Comparison of ENCODE assay signal across 19 cellular contexts in genomic region chr16:84361546-84361945, GRCh38. TPM values are rescaled to one million over a fixed set of nuclear protein-coding genes. Genes with fewer than 3 reads are reported as not detected.
DNase-seq lines count a peak whose midpoint lies in the region; TF ChIP-seq lines count a peak whose summit lies in the region.
"Had no signal": no experiment of that assay in that cellular context is flagged by ENCODE, and none has a peak within 500 bp of the region (broad histone marks: within the 10 kb centered on the region; RNA-seq: fewer than 3 reads in every experiment).

No MANE protein-coding gene starts in this region.

- H3K4me1 ChIP-seq in GM23248 (ENCODE audit: insufficient read depth) (no peaks in the 10 kb centered on the region), breast epithelium (no peaks in the 10 kb centered on the region), adrenal gland (replicated peaks in 1 of 2) (no peaks in the 10 kb centered on the region)

- H3K9me3 ChIP-seq in GM23248 (ENCODE audit: low read depth) (no peaks in the 10 kb centered on the region), breast epithelium (no peaks in the 10 kb centered on the region), adrenal gland (replicated peaks in 1 of 3) (no peaks in the 10 kb centered on the region)

- no peak overlapping the region for H3K4me2 ChIP-seq in GM23248 (ENCODE audit: unreplicated experiment)

- intact Hi-C loops in breast epithelium (cut with DNase I; ENCODE audit: low total_unique reads): no loop called here
- intact Hi-C loops in adrenal gland (cut with DNase I): no loop called here

- DNase-seq in GM23248 (peak; percentile 10), kidney glomerular epithelial cell (lab: John Stamatoyannopoulos, UW) (peak; percentile 40), substantia nigra (lab: John Stamatoyannopoulos, UW) (peak in 1 of 49 donors; percentile 11), NCI-H146 (lab: John Stamatoyannopoulos, UW) (no peak), breast epithelium (ENCODE audit: low spot score in 2 of 2) (no peak), adrenal gland (no peak)
- DNase-seq: CD8-positive, alpha-beta T cell; EL; GF-D8; Karpas-422; MV-4-11; NCI-H1105 treated with DMSO at 0.1 percent for 48 hours; NCI-H1694; NCI-H2081; NCI-H2171; NCI-H526; OCI-M1; RPMI8226 had no signal

- no peak overlapping the region for H3K4me3 ChIP-seq in GM23248
- H3K4me3 ChIP-seq in breast epithelium: no peak overlapping the region
- H3K4me3 ChIP-seq in adrenal gland: no peak overlapping the region

- H4K20me1 ChIP-seq in GM23248 (ENCODE audit: insufficient read depth): no peaks in the 10 kb centered on the region; the same call in 1 of the 2 replicates

- H3K27me3 ChIP-seq in GM23248 (replicated peaks; ENCODE audit: insufficient read depth): peaks cover 8% of the 10 kb centered on the region
- H3K27me3 ChIP-seq in breast epithelium: no peaks in the 10 kb centered on the region
- no peaks in the 10 kb centered on the region for H3K27me3 ChIP-seq in adrenal gland

- no peaks in the 10 kb centered on the region for H3F3A ChIP-seq in GM23248 (ENCODE audit: insufficient read depth)

- WGBS in GM23248 (ENCODE audit: low coverage in 1 of 2, low lambda C conversion rate in 2 of 2, missing lambda C conversion rate in 2 of 2), 2 experiments: 62 to 70% methylated on average over 5 of the region's 5 CpGs
- 83 to 90% (median 88%) methylated on average over 5 of the region's 5 CpGs for WGBS in adrenal gland, 4 donors

- TF ChIP-seq POLR2A in breast epithelium (IDR thresholded peaks at IDR 0.05): no peak
- no peak for TF ChIP-seq POLR2A in adrenal gland (IDR thresholded peaks at IDR 0.05)

- H3K79me2 ChIP-seq in GM23248 (ENCODE audit: insufficient read depth): no peaks in the 10 kb centered on the region

- TF ChIP-seq CTCF in VCaP (conservative IDR thresholded peaks at IDR 0.05) (no peak), breast epithelium (IDR thresholded peaks at IDR 0.05) (no peak), adrenal gland (IDR thresholded peaks at IDR 0.05) (no peak)

- no peak overlapping the region for H3K9ac ChIP-seq in GM23248

- no peaks in the 10 kb centered on the region for H3K9me2 ChIP-seq in GM23248 (ENCODE audit: insufficient read depth)

- in situ Hi-C loops in GM23248 (cut with MboI): no loop called here

- H3K36me3 ChIP-seq in GM23248 (ENCODE audit: low read depth) (no peaks in the 10 kb centered on the region), breast epithelium (no peaks in the 10 kb centered on the region), adrenal gland (replicated peaks in 1 of 2) (no peaks in the 10 kb centered on the region)

- H3K27ac ChIP-seq in GM23248: no peak overlapping the region
- peak overlapping the region; percentile 69 for H3K27ac ChIP-seq in VCaP
- peak overlapping the region; percentile 83 for H3K27ac ChIP-seq in substantia nigra (ENCODE audit: low read depth, low read length, poor library complexity, severe bottlenecking)
- no peak overlapping the region for H3K27ac ChIP-seq in breast epithelium
- no peak overlapping the region for H3K27ac ChIP-seq in adrenal gland

- H2AFZ ChIP-seq in GM23248: no peak overlapping the region

RNA-seq across cellular contexts. Expression of gene ATP2C2, which starts 6.8 kb away (rescaled TPM):
- total RNA-seq in GM23248 (2014; rRNA removed; shearing (Covaris generic)): not detected in 2 replicates
- polyA plus RNA-seq in GM23248 (2016; fragmentation: Nextera tagmentation; extraction: Ambion mirVana) (0.74 and 0.84 TPM in 2 replicates), adrenal gland (under 1 TPM; 0.07 to 0.40 (median 0.35) TPM)
- total RNA-seq in breast epithelium (10 to 100 TPM in 1 of 3 donors, 1 to 10 TPM in 1, not detected in 1; 6.0 to 28.5 TPM), adrenal gland (under 1 TPM in 6 of 8 donors, not detected in 2; 0.42 to 0.83 (median 0.57) TPM)
- total RNA-seq: CD8-positive, alpha-beta T cell had no signal

Comparison
In these comparisons a context has a peak if more than half of its experiments do, and no peak if none do; other contexts are left out.
1. DNase-seq: peak in GM23248 (single experiment) and kidney glomerular epithelial cell (single experiment); none in NCI-H146 (single experiment), breast epithelium (0 of 2) and adrenal gland (0 of 7).
2. H3K27ac ChIP-seq: peak in VCaP (single experiment) and substantia nigra (single experiment); none in GM23248 (single experiment), breast epithelium (0 of 2) and adrenal gland (0 of 5).